ENCODE assay signal across 1 cellular context in the genomic region with DNA sequence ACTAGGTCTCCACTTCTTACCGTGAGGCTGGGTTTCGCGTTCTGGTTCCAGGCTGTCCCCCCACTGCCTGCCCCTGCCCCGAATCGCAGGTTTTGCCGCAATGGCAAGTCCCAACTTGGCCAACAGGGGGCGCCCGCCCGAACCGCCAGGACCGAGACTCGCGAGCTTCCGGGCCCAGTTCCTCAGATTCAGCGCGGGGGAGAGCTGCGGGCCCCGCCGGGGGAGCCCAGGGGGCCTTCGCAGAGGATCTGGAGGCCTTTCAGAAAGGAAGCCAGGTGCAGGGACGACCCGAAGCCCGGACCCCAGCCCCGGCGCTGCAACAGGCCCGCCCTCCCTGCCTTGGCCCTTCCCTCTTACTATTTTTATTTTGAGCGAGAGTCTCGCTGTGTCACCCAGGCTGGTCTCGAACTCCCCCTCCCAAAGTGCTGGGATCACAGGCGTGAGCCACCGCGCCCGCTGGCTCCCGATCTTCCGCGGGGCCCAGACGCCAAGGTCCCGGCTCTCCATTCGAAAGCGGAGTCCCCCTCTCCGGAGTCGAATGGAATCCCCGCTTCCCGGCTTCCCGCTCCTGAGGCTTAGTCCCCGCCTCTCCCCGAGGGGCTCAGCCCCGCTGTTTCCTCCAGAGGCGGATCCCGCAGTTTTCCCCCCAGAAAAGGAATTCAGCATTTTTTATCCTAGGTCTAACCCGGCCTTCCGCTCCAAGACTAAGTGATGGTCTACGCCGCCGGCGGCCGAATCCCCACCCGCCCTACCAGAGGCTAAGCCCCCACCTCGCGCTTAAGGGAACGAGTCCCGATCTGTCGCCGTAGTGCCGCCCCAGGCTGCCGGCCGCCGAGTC.
TF ChIP-seq lines count a peak whose summit lies in the region.

No MANE protein-coding gene starts in this region.

TF ChIP-seq in HepG2, 621 proteins besides CTCF, POLR2A, EP300 and RAD21 (continues in another document):
- TF ChIP-seq GRHL1 (CRISPR knock-in tag; conservative IDR thresholded peaks at IDR 0.05): no peak
- peak; percentile 76; the same call in 1 of the 2 replicates for TF ChIP-seq NKX3-1 (CRISPR knock-in tag; IDR thresholded peaks at IDR 0.05)
- TF ChIP-seq SRSF9 (IDR thresholded peaks at IDR 0.05; ENCODE audit: borderline replicate concordance, insufficient read depth, low read depth, low read length, poor library complexity, severe bottlenecking): no peak
- TF ChIP-seq, protein P1, sequence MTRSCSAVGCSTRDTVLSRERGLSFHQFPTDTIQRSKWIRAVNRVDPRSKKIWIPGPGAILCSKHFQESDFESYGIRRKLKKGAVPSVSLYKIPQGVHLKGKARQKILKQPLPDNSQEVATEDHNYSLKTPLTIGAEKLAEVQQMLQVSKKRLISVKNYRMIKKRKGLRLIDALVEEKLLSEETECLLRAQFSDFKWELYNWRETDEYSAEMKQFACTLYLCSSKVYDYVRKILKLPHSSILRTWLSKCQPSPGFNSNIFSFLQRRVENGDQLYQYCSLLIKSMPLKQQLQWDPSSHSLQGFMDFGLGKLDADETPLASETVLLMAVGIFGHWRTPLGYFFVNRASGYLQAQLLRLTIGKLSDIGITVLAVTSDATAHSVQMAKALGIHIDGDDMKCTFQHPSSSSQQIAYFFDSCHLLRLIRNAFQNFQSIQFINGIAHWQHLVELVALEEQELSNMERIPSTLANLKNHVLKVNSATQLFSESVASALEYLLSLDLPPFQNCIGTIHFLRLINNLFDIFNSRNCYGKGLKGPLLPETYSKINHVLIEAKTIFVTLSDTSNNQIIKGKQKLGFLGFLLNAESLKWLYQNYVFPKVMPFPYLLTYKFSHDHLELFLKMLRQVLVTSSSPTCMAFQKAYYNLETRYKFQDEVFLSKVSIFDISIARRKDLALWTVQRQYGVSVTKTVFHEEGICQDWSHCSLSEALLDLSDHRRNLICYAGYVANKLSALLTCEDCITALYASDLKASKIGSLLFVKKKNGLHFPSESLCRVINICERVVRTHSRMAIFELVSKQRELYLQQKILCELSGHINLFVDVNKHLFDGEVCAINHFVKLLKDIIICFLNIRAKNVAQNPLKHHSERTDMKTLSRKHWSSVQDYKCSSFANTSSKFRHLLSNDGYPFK (CRISPR knock-in tag; IDR thresholded peaks at IDR 0.05; ENCODE audit: borderline replicate concordance): peak; percentile 61; the same call in 1 of the 2 replicates
- no peak for TF ChIP-seq SP140L (CRISPR knock-in tag; IDR thresholded peaks at IDR 0.05; ENCODE audit: borderline replicate concordance)
- no peak for TF ChIP-seq CCAR2 (optimal IDR thresholded peaks at IDR 0.05; ENCODE audit: low read depth, low read length)
- TF ChIP-seq ZNF563 (CRISPR knock-in tag; IDR thresholded peaks at IDR 0.05): peak; percentile 85
- no peak for TF ChIP-seq ATM (IDR thresholded peaks at IDR 0.05; ENCODE audit: borderline replicate concordance)
- TF ChIP-seq SMYD3 (CRISPR knock-in tag; IDR thresholded peaks at IDR 0.05): 0 out of 2 replicates have a peak, but pooled peaks have one; percentile 74
- TF ChIP-seq ZNF329 (CRISPR knock-in tag; IDR thresholded peaks at IDR 0.05; ENCODE audit: low read depth): no peak
- peak; percentile 74 for TF ChIP-seq ARNT2 (CRISPR knock-in tag; IDR thresholded peaks at IDR 0.05; ENCODE audit: low read depth)
- no peak for TF ChIP-seq EZH2 (conservative IDR thresholded peaks at IDR 0.05; ENCODE audit: low read depth, low read length)
- no peak for TF ChIP-seq KDM4B (CRISPR knock-in tag; IDR thresholded peaks at IDR 0.05)
- TF ChIP-seq, protein P2, sequence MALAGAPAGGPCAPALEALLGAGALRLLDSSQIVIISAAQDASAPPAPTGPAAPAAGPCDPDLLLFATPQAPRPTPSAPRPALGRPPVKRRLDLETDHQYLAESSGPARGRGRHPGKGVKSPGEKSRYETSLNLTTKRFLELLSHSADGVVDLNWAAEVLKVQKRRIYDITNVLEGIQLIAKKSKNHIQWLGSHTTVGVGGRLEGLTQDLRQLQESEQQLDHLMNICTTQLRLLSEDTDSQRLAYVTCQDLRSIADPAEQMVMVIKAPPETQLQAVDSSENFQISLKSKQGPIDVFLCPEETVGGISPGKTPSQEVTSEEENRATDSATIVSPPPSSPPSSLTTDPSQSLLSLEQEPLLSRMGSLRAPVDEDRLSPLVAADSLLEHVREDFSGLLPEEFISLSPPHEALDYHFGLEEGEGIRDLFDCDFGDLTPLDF (CRISPR knock-in tag; IDR thresholded peaks at IDR 0.05): peak; percentile 68; the same call in 1 of the 2 replicates
- TF ChIP-seq CBFB (CRISPR knock-in tag; IDR thresholded peaks at IDR 0.05): no peak
- peak; percentile 16; the same call in 1 of the 2 replicates for TF ChIP-seq SOX5 (CRISPR knock-in tag; IDR thresholded peaks at IDR 0.05; ENCODE audit: borderline replicate concordance)
- no peak; the same call in 1 of the 2 replicates for TF ChIP-seq ZMAT3 (CRISPR knock-in tag; conservative IDR thresholded peaks at IDR 0.05)
- TF ChIP-seq NBN (conservative IDR thresholded peaks at IDR 0.05): no peak
- TF ChIP-seq, protein P3, sequence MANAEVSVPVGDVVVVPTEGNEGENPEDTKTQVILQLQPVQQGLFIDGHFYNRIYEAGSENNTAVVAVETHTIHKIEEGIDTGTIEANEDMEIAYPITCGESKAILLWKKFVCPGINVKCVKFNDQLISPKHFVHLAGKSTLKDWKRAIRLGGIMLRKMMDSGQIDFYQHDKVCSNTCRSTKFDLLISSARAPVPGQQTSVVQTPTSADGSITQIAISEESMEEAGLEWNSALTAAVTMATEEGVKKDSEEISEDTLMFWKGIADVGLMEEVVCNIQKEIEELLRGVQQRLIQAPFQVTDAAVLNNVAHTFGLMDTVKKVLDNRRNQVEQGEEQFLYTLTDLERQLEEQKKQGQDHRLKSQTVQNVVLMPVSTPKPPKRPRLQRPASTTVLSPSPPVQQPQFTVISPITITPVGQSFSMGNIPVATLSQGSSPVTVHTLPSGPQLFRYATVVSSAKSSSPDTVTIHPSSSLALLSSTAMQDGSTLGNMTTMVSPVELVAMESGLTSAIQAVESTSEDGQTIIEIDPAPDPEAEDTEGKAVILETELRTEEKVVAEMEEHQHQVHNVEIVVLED (CRISPR knock-in tag; IDR thresholded peaks at IDR 0.05; ENCODE audit: borderline replicate concordance): peak; percentile 54; the same call in 1 of the 2 replicates
- no peak for TF ChIP-seq ZNF512 (CRISPR knock-in tag; IDR thresholded peaks at IDR 0.05)
- peak in 1 of 2 experiments; percentile 58; a peak in 2 of 4 replicates for TF ChIP-seq KLF16 (CRISPR knock-in tag; IDR thresholded peaks at IDR 0.05)
- peak; percentile 28; the same call in 1 of the 2 replicates for TF ChIP-seq MED13 (CRISPR knock-in tag; IDR thresholded peaks at IDR 0.05)
- TF ChIP-seq SOX6 (IDR thresholded peaks at IDR 0.05): no peak
- TF ChIP-seq SOX6 (CRISPR knock-in tag; IDR thresholded peaks at IDR 0.05): peak; percentile 55; the same call in 1 of the 2 replicates
- peak; percentile 80; the same call in 1 of the 2 replicates for TF ChIP-seq MXD3 (CRISPR knock-in tag; IDR thresholded peaks at IDR 0.05)
- TF ChIP-seq KMT2A (CRISPR knock-in tag; IDR thresholded peaks at IDR 0.05): no peak; the same call in none of the 2 replicates
- TF ChIP-seq AHR (CRISPR knock-in tag; IDR thresholded peaks at IDR 0.05): no peak
- TF ChIP-seq ZSCAN9 (CRISPR knock-in tag; IDR thresholded peaks at IDR 0.05; ENCODE audit: borderline replicate concordance): 0 out of 2 replicates have a peak, but pooled peaks have one; percentile 32
- no peak for TF ChIP-seq HINFP (CRISPR knock-in tag; IDR thresholded peaks at IDR 0.05; ENCODE audit: low read depth)
- peak; percentile 59; the same call in 1 of the 2 replicates for TF ChIP-seq TARDBP (CRISPR knock-in tag; IDR thresholded peaks at IDR 0.05)
- no peak for TF ChIP-seq ZNF75D (CRISPR knock-in tag; IDR thresholded peaks at IDR 0.05; ENCODE audit: borderline replicate concordance)
- no peak for TF ChIP-seq HIC2 (CRISPR knock-in tag; IDR thresholded peaks at IDR 0.05; ENCODE audit: low read depth)
- TF ChIP-seq ETV5 (CRISPR knock-in tag; IDR thresholded peaks at IDR 0.05; ENCODE audit: borderline replicate concordance): peak; percentile 80
- TF ChIP-seq GLI4 (CRISPR knock-in tag; IDR thresholded peaks at IDR 0.05; ENCODE audit: borderline replicate concordance): peak; percentile 81; the same call in 1 of the 2 replicates
- no peak for TF ChIP-seq SP2 (CRISPR knock-in tag; IDR thresholded peaks at IDR 0.05)
- peak; percentile 36; the same call in 1 of the 2 replicates for TF ChIP-seq HNRNPL (IDR thresholded peaks at IDR 0.05; ENCODE audit: low read depth, low read length)
- 0 out of 2 replicates have a peak, but pooled peaks have one; percentile 18 for TF ChIP-seq PRDM4 (CRISPR knock-in tag; IDR thresholded peaks at IDR 0.05; ENCODE audit: borderline replicate concordance)
- TF ChIP-seq HNRNPLL (IDR thresholded peaks at IDR 0.05; ENCODE audit: low read depth, low read length, poor library complexity, severe bottlenecking): peak; percentile 85
- no peak; the same call in 1 of the 2 replicates for TF ChIP-seq SAFB2 (CRISPR knock-in tag; IDR thresholded peaks at IDR 0.05; ENCODE audit: borderline replicate concordance, low read depth)
- peak; percentile 58 for TF ChIP-seq TAF1 (CRISPR knock-in tag; IDR thresholded peaks at IDR 0.05)
- TF ChIP-seq ZNF605 (CRISPR knock-in tag; IDR thresholded peaks at IDR 0.05): peak; percentile 77; the same call in 1 of the 2 replicates
- peak; percentile 45; the same call in 1 of the 2 replicates for TF ChIP-seq MEIS1 (CRISPR knock-in tag; IDR thresholded peaks at IDR 0.05; ENCODE audit: borderline replicate concordance)
